In genomic region chr1:20728371-20729154, GRCh38 we compare ENCODE assay signal across 1 cellular context.
TF ChIP-seq lines count a peak whose summit lies in the region.

No MANE protein-coding gene starts in this region.

TF ChIP-seq in IMR-90, 13 proteins besides CTCF, POLR2A, EP300 and RAD21:
- TF ChIP-seq RFX5 (IDR thresholded peaks at IDR 0.05; ENCODE audit: low read depth, low read length) (no peak), USF2 (IDR thresholded peaks at IDR 0.05; ENCODE audit: low read depth, low read length) (no peak), CEBPB (IDR thresholded peaks at IDR 0.05; ENCODE audit: low read depth, low read length) (no peak), RCOR1 (IDR thresholded peaks at IDR 0.05; ENCODE audit: insufficient replicate concordance, low read length) (no peak), BHLHE40 (IDR thresholded peaks at IDR 0.05; ENCODE audit: low read depth, low read length) (no peak), FOS (IDR thresholded peaks at IDR 0.05; ENCODE audit: low read depth, low read length) (no peak), MAFK (IDR thresholded peaks at IDR 0.05; ENCODE audit: low read depth, low read length) (no peak), MAZ (IDR thresholded peaks at IDR 0.05; ENCODE audit: borderline replicate concordance, low read depth, low read length) (no peak), SMC3 (IDR thresholded peaks at IDR 0.05; ENCODE audit: low read depth, low read length) (no peak), CHD1 (IDR thresholded peaks at IDR 0.05; ENCODE audit: low read depth, low read length) (no peak), NFE2L2 (IDR thresholded peaks at IDR 0.05; ENCODE audit: low read depth, low read length) (no peak), MXI1 (IDR thresholded peaks at IDR 0.05; ENCODE audit: borderline replicate concordance, low read depth, low read length) (no peak), ELK1 (IDR thresholded peaks at IDR 0.05; ENCODE audit: borderline replicate concordance, low read depth, low read length) (no peak)
